ENCODE assay signal across 20 cellular contexts in the genomic region with DNA sequence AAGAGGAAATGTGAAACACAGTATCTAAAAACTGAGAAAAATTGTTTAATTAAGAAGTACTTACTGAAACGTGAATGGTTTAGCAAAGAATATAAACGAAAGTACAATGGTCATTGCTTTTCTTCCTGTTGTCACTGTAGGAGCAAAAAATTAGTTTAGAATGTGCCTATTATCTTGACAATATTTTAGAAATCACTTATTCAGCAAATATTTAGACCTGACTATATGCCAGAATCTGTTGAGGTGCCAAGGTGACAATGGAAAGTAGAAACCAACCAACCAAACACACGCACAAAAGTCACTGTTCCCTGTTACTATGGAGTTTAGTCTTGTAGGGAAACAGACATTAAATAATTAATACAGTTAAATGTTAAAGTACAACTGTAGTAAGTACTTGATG. TPM values are rescaled to one million over a fixed set of nuclear protein-coding genes. Genes with fewer than 3 reads are reported as not detected.
DNase-seq lines count a peak whose midpoint lies in the region; ATAC-seq, FAIRE-seq and TF ChIP-seq lines count a peak whose summit lies in the region.
"Had no signal": no experiment of that assay in that cellular context is flagged by ENCODE, and none has a peak within 500 bp of the region (broad histone marks: within the 10 kb centered on the region; RNA-seq: fewer than 3 reads in every experiment).

No MANE protein-coding gene starts in this region.

- no peaks in the 10 kb centered on the region for H3K27me3 Mint-ChIP-seq in effector memory CD8-positive, alpha-beta T cell
- H3K27me3 Mint-ChIP-seq: B cell; CD4-positive, alpha-beta T cell had no signal

- CTCF ChIA-PET in A549 (lab: Yijun Ruan, JAX), result no interaction called here
- CTCF ChIA-PET in K562 (lab: Yijun Ruan, JAX; ENCODE audit: low intra/inter-chr PET ratio), result no interaction called here
- CTCF ChIA-PET in mammary epithelial cell (lab: Charles Lee; ENCODE audit: low non-redundant PET), result no interaction called here

- H3K4me3 Mint-ChIP-seq in effector memory CD8-positive, alpha-beta T cell, result no peak overlapping the region
- H3K4me3 Mint-ChIP-seq: B cell; CD4-positive, alpha-beta T cell; CD8-positive, alpha-beta T cell had no signal

- H4K20me1 ChIP-seq in K562 (replicated peaks; ENCODE audit: control insufficient read depth, insufficient read depth, low read length), result no peaks in the 10 kb centered on the region
- H4K20me1 ChIP-seq in mammary epithelial cell (ENCODE audit: insufficient read depth, low read length), result no peaks in the 10 kb centered on the region
- H4K20me1 ChIP-seq: BLaER1 treated with 17β-estradiol and CSF1 and Interleukin-3, amounts not matched to agents 10 nM and 100 nM had no signal

- H3K27ac Mint-ChIP-seq in effector memory CD8-positive, alpha-beta T cell, result no peak overlapping the region
- H3K27ac Mint-ChIP-seq: B cell; CD4-positive, alpha-beta T cell had no signal

- H3K36me3 Mint-ChIP-seq in effector memory CD8-positive, alpha-beta T cell (ENCODE audit: insufficient read depth), result peaks cover 37% of the 10 kb centered on the region

- H3K27me3 ChIP-seq in K562 (ENCODE audit: control insufficient read depth in 2 of 2, insufficient read depth in 2 of 2, low read length in 2 of 2), result no peaks in the 10 kb centered on the region
- no peaks in the 10 kb centered on the region for H3K27me3 ChIP-seq in mammary epithelial cell (ENCODE audit: insufficient read depth, low read length)
- H3K27me3 ChIP-seq: BLaER1 treated with 17β-estradiol and CSF1 and Interleukin-3, amounts not matched to agents 10 nM and 100 nM had no signal

- no peaks in the 10 kb centered on the region for H3K9me1 ChIP-seq in K562 (ENCODE audit: control insufficient read depth, insufficient read depth, low read length)

- H3K36me3 ChIP-seq in K562 (ENCODE audit: control insufficient read depth, insufficient read depth, low read length), result peaks cover 47% of the 10 kb centered on the region
- peaks cover 25% of the 10 kb centered on the region for H3K36me3 ChIP-seq in mammary epithelial cell (ENCODE audit: insufficient read depth, low read length)

- FAIRE-seq in A549 (lab: Jason Lieb, UNC) (no peak), G401.6 (lab: Jason Lieb, UNC) (peak; percentile 50), K562 (lab: Jason Lieb, UNC) (no peak)
- FAIRE-seq: D721Med, GM12878, GM18507 had no signal

- H3K4me1 ChIP-seq in A549 (no peaks in the 10 kb centered on the region), K562 (replicated peaks in 1 of 2; ENCODE audit: control insufficient read depth in 2 of 2, insufficient read depth in 2 of 2, low read length in 2 of 2) (no peaks in the 10 kb centered on the region), mammary epithelial cell (ENCODE audit: insufficient read depth, low read length) (no peaks in the 10 kb centered on the region)
- H3K4me1 ChIP-seq: BLaER1 treated with 17β-estradiol and CSF1 and Interleukin-3, amounts not matched to agents 10 nM and 100 nM had no signal

- H3K27ac ChIP-seq in A549 (no peak overlapping the region), K562 (ENCODE audit: extremely low read depth, low read depth, low read length) (no peak overlapping the region), mammary epithelial cell (ENCODE audit: insufficient read depth, low read depth, low read length) (no peak overlapping the region)
- H3K27ac ChIP-seq: BLaER1 treated with 17β-estradiol and CSF1 and Interleukin-3, amounts not matched to agents 10 nM and 100 nM; C4-2B had no signal

- H3K9me3 ChIP-seq in A549 (no peaks in the 10 kb centered on the region), K562 (replicated peaks; ENCODE audit: control insufficient read depth, insufficient read depth, low read depth, low read length) (no peaks in the 10 kb centered on the region), mammary epithelial cell (replicated peaks; ENCODE audit: insufficient read depth, low read length) (no peaks in the 10 kb centered on the region)
- H3K9me3 ChIP-seq: Caco-2 had no signal

- BruUV-seq in K562 (replicated peaks; lab: Mats Ljungman, UMichigan) (no TSS peak), mammary epithelial cell (replicated peaks; lab: Mats Ljungman, UMichigan) (no TSS peak)

- H3K4me2 ChIP-seq in A549, result no peak overlapping the region
- no peak overlapping the region for H3K4me2 ChIP-seq in K562 (ENCODE audit: insufficient read depth, low read length)
- H3K4me2 ChIP-seq in mammary epithelial cell (ENCODE audit: insufficient read depth, low read depth, low read length), result no peak overlapping the region
- H3K4me2 ChIP-seq: BLaER1 treated with 17β-estradiol and CSF1 and Interleukin-3, amounts not matched to agents 10 nM and 100 nM had no signal

- H3K9ac ChIP-seq in K562 (ENCODE audit: insufficient read depth in 1 of 2, low read depth in 2 of 2, low read length in 2 of 2) (no peak overlapping the region), mammary epithelial cell (ENCODE audit: insufficient read depth, low read length) (no peak overlapping the region)
- H3K9ac ChIP-seq: BLaER1 treated with 17β-estradiol and CSF1 and Interleukin-3, amounts not matched to agents 10 nM and 100 nM had no signal

- no peak for TF ChIP-seq POLR2A in A549 (IDR thresholded peaks at IDR 0.05; ENCODE audit: low read length)
- TF ChIP-seq POLR2A in K562 (conservative IDR thresholded peaks at IDR 0.05), result no peak

- 91% methylated on average over 3 of the region's 3 CpGs for WGBS in A549 (ENCODE audit: missing lambda C conversion rate)
- WGBS in K562 (ENCODE audit: insufficient coverage, low coverage, missing lambda C conversion rate), result 78% methylated on average over 3 of the region's 3 CpGs
- 100% methylated on average over 3 of the region's 3 CpGs for WGBS in mammary epithelial cell (ENCODE audit: low coverage, missing lambda C conversion rate)

- H3K4me3 ChIP-seq in A549, result no peak overlapping the region
- no peak overlapping the region for H3K4me3 ChIP-seq in K562
- no peak overlapping the region for H3K4me3 ChIP-seq in mammary epithelial cell (replicated peaks in 1 of 3; ENCODE audit: insufficient read depth in 1 of 3, low read depth in 2 of 3, low read length in 3 of 3)
- H3K4me3 ChIP-seq: BLaER1 treated with 17β-estradiol and CSF1 and Interleukin-3, amounts not matched to agents 10 nM and 100 nM; GM12878 had no signal

- in situ Hi-C loops in K562 (cut with MboI), result no loop called here
- in situ Hi-C loops in mammary epithelial cell (cut with MboI; ENCODE audit: low sequenced_read_pairs in 2 of 2), result no loop called here

- TF ChIP-seq RAD21 in A549 (conservative IDR thresholded peaks at IDR 0.05 in 1 of 2, IDR thresholded peaks at IDR 0.05 in 1 of 2) (no peak), K562 (CRISPR knock-in tag; conservative IDR thresholded peaks at IDR 0.05 in 1 of 2, IDR thresholded peaks at IDR 0.05 in 1 of 2) (no peak)

- DNase-seq in A549 (ENCODE audit: low read depth in 1 of 2, low spot score in 1 of 2) (no peak), K562 (ENCODE audit: extremely low read depth in 1 of 4, low spot score in 3 of 4) (no peak), mammary epithelial cell (no peak), NCI-H2081 treated with DMSO at 0.1 percent for 48 hours (lab: John Stamatoyannopoulos, UW) (no peak)
- no peak for DNase-seq in effector memory CD8-positive, alpha-beta T cell
- DNase-seq: 8988T; AML-193; Calu3; CD4-positive, alpha-beta T cell; CD8-positive, alpha-beta T cell; DMS79 treated with DMSO at 0.1 percent for 48 hours; GDM1 had no signal

- no peak overlapping the region for H2AFZ ChIP-seq in K562 (ENCODE audit: low read depth, low read length)
- H2AFZ ChIP-seq in mammary epithelial cell (ENCODE audit: low read depth, low read length), result no peak overlapping the region

- ATAC-seq in A549 (no peak), K562 (no peak)
- ATAC-seq in effector memory CD8-positive, alpha-beta T cell (replicated peaks), result no peak
- ATAC-seq: CD8-positive, alpha-beta T cell; GM12878 had no signal

- no peak for TF ChIP-seq CTCF in A549 (IDR thresholded peaks at IDR 0.05)
- TF ChIP-seq CTCF in K562 (IDR thresholded peaks at IDR 0.05 in 2 of 3, conservative IDR thresholded peaks at IDR 0.05 in 1 of 3; ENCODE audit: insufficient read depth in 2 of 3, low read depth in 1 of 3, low read length in 3 of 3), result no peak
- no peak for TF ChIP-seq CTCF in mammary epithelial cell (conservative IDR thresholded peaks at IDR 0.05 in 1 of 2, IDR thresholded peaks at IDR 0.05 in 1 of 2; ENCODE audit: extremely low read depth in 1 of 2, insufficient read depth in 1 of 2, low read depth in 1 of 2, low read length in 2 of 2)

- TF ChIP-seq EP300 in A549 (IDR thresholded peaks at IDR 0.05), result no peak
- no peak for TF ChIP-seq EP300 in K562 (IDR thresholded peaks at IDR 0.05; ENCODE audit: low read length)

- intact Hi-C loops in K562 (cut with micrococcal nuclease), result no loop called here
- intact Hi-C loops in mammary epithelial cell (cut with micrococcal nuclease), result no loop called here

- H3K4me1 Mint-ChIP-seq in effector memory CD8-positive, alpha-beta T cell (ENCODE audit: low read depth in 2 of 2), result peaks cover 0 to 4% of the 10 kb centered on the region in 2 donors
- H3K4me1 Mint-ChIP-seq: B cell had no signal

- H3K79me2 ChIP-seq in K562 (ENCODE audit: control insufficient read depth, insufficient read depth, low read length) (no peaks in the 10 kb centered on the region), mammary epithelial cell (ENCODE audit: insufficient read depth, low read length) (no peaks in the 10 kb centered on the region)

- POLR2A ChIA-PET in A549 (lab: Yijun Ruan, JAX), result no interaction called here
- POLR2A ChIA-PET in K562 (lab: Yijun Ruan, JAX), result no interaction called here

- H3K9me3 Mint-ChIP-seq in effector memory CD8-positive, alpha-beta T cell, result no peaks in the 10 kb centered on the region
- H3K9me3 Mint-ChIP-seq: CD4-positive, alpha-beta T cell; CD8-positive, alpha-beta T cell had no signal

- dilution Hi-C loops in mammary epithelial cell (cut with HindIII; ENCODE audit: low sequenced_read_pairs), result no loop called here

RNA-seq across cellular contexts. Expression of a gene that starts 20.5 kb away (rescaled TPM):
- 20.2 and 22.9 TPM in 2 replicates for polyA plus RNA-seq in A549 (2011; rRNA removed)
- 6.4 and 7.0 TPM in 2 replicates for polyA plus RNA-seq in A549 (2012; cell fraction: cytosol; rRNA removed)
- polyA plus RNA-seq in A549 (2012; cell fraction: nucleus; rRNA removed), result 2.0 and 3.9 TPM in 2 replicates
- polyA plus RNA-seq in A549 (2017; fragmentation: RNase III; extraction: RNeasy Plus Mini Kit Qiagen cat#74134 plus additional on column Dnase treatment), result 13.3 to 15.7 TPM (median 13.8 TPM) in 3 replicates
- 4.9 and 5.2 TPM in 2 replicates for polyA minus RNA-seq in A549 (2011; rRNA and poly(A)+ RNA removed)
- 16.2 and 31.7 TPM in 2 replicates for total RNA-seq in K562 (2011; cell fraction: chromatin; rRNA removed; ENCODE audit: low replicate concordance)
- total RNA-seq in K562 (2011; cell fraction: nucleolus; rRNA removed), result 13.7 and 14.7 TPM in 2 replicates
- 19.8 and 24.1 TPM in 2 replicates for total RNA-seq in K562 (2011; cell fraction: nucleoplasm; rRNA removed)
- 9.2 and 10.7 TPM in 2 replicates for total RNA-seq in K562 (2014; rRNA removed)
- total RNA-seq in K562 (2014; rRNA removed; fragmentation: Illumina TruSeq; extraction: Trizol), result 10.3 and 11.5 TPM in 2 replicates
- 11.2 and 12.7 TPM in 2 replicates for total RNA-seq in K562 (2015; rRNA removed; fragmentation: Illumina TruSeq; extraction: Trizol)
- 11.0 and 11.3 TPM in 2 replicates for total RNA-seq in K562 (2021)
- polyA plus RNA-seq in K562 (2011; rRNA removed), result 19.0 and 19.1 TPM in 2 replicates
- 3.9 and 9.3 TPM in 2 replicates for polyA plus RNA-seq in K562 (2011; cell fraction: cytosol; rRNA removed)
- polyA plus RNA-seq in K562 (2011; cell fraction: nucleus; rRNA removed), result 15.8 and 27.0 TPM in 2 replicates
- polyA plus RNA-seq in K562 (2012), result 14.7 and 15.7 TPM in 2 replicates
- 11.4 and 11.8 TPM in 2 replicates for polyA plus RNA-seq in K562 (2014; fragmentation: Illumina TruSeq; extraction: Trizol)
- 1 to 10 TPM; 7.6 to 7.8 TPM for polyA plus RNA-seq in K562 (2014; fragmentation: Nextera tagmentation; extraction: Ambion mirVana)
- polyA plus RNA-seq in K562 (2014; rRNA removed), result 14.0 and 14.5 TPM in 2 replicates
- polyA minus RNA-seq in K562 (2011; rRNA and poly(A)+ RNA removed), result 12.4 and 12.5 TPM in 2 replicates
- polyA minus RNA-seq in K562 (2011; cell fraction: cytosol; rRNA and poly(A)+ RNA removed), result 5.7 and 6.5 TPM in 2 replicates
- polyA minus RNA-seq in K562 (2011; cell fraction: nucleus; rRNA and poly(A)+ RNA removed), result 10.4 and 21.8 TPM in 2 replicates
- 10 to 100 TPM; 13.0 to 17.6 TPM for total RNA-seq in mammary epithelial cell
- polyA plus RNA-seq in mammary epithelial cell, result 12.6 TPM
- 6.1 TPM for polyA minus RNA-seq in mammary epithelial cell
